In genomic region chr3:19899264-19899663, GRCh38 we compare ENCODE assay signal across 25 cellular contexts. TPM values are rescaled to one million over a fixed set of nuclear protein-coding genes. Genes with fewer than 3 reads are reported as not detected.
"Had no signal": no experiment of that assay in that cellular context is flagged by ENCODE, and none has a peak within 500 bp of the region (broad histone marks: within the 10 kb centered on the region; RNA-seq: fewer than 3 reads in every experiment).

No MANE protein-coding gene starts in this region.

- ATAC-seq: activated CD4-positive, alpha-beta T cell treated with anti-CD3 and anti-CD28 coated beads for 36 hours; activated T-helper 17 cell treated with anti-CD3 and anti-CD28 coated beads, Interleukin-2, amount 50 U/mL, for 72 hours had no signal

- FAIRE-seq: colon had no signal

- H3K9me3 ChIP-seq: Peyer's patch had no signal

- H3K27ac ChIP-seq: brain microvascular endothelial cell, cardiac muscle cell, Peyer's patch, RWPE1, WERI-Rb-1 had no signal

- H3K27me3 ChIP-seq: brain microvascular endothelial cell, cardiac muscle cell, Peyer's patch had no signal

- H3K4me1 ChIP-seq: Peyer's patch had no signal

- DNase-seq: activated CD4-positive, alpha-beta memory T cell treated with anti-CD3 and anti-CD28 coated beads, Interleukin-2, amount 10 ng/mL, durations not matched to agents 7 days and 5 days; activated CD4-positive, alpha-beta T cell treated with anti-CD3 and anti-CD28 coated beads for 36 hours; activated CD4-positive, alpha-beta T cell treated with anti-CD3 and anti-CD28 coated beads, Interleukin-2, amount 50 U/mL, for 1 hour; activated gamma-delta T cell treated with Interleukin-2 at 50 U/mL for 16 hours; activated naive CD4-positive, alpha-beta T cell treated with anti-CD3 and anti-CD28 coated beads, Interleukin-2, amount 10 ng/mL, durations not matched to agents 7 days and 5 days; activated naive CD8-positive, alpha-beta T cell treated with anti-CD3 and anti-CD28 coated beads for 36 hours; activated T-cell treated with anti-CD3 and anti-CD28 coated beads for 4 hours; activated T-cell treated with anti-CD3 and anti-CD28 coated beads, Interleukin-2, amount 50 U/mL, for 48 hours; NCI-H1048; NCI-H1930; NCI-H2107; NCI-H2171 treated with DMSO at 0.1 percent for 48 hours; NCI-H226; NCI-H526; NCI-H82; OCI-M1; Peyer's patch; Right ventricle myocardium superior; T-helper 1 cell; WERI-Rb-1 had no signal

- H3K4me3 ChIP-seq: cardiac muscle cell, Peyer's patch had no signal

- H3K36me3 ChIP-seq: brain microvascular endothelial cell, cardiac muscle cell, Peyer's patch, WERI-Rb-1 had no signal

RNA-seq across cellular contexts. Expression of gene EFHB, which starts 34.8 kb away (rescaled TPM):
- total RNA-seq: Right ventricle myocardium superior had no signal
